Comparison of ENCODE assay signal across 8 cellular contexts in genomic region chr5:95823738-95824609, GRCh38. TPM values are rescaled to one million over a fixed set of nuclear protein-coding genes. Genes with fewer than 3 reads are reported as not detected.
A peak's percentile ranks its signal among the peaks of the same experiment; 100 is the strongest.
DNase-seq lines count a peak whose midpoint lies in the region; ATAC-seq and TF ChIP-seq lines count a peak whose summit lies in the region.

No MANE protein-coding gene starts in this region.

- H3K27ac ChIP-seq in ovary = peak overlapping the region; percentile 76 to 83

- H3K27me3 ChIP-seq in ovary = no peaks in the 10 kb centered on the region

- H3K9me3 Mint-ChIP-seq in activated T-cell treated with anti-CD3 and anti-CD28 coated beads, Interleukin-2, amount 50 U/mL, for 72 hours = no peaks in the 10 kb centered on the region

- H3K36me3 ChIP-seq in ovary = no peaks in the 10 kb centered on the region

- WGBS in ovary, 3 donors = 12 to 18% (median 13%) methylated on average over 12 of the region's 12 CpGs

- DNase-seq in NK-92 treated with Interleukin-12 subunit alpha and Interleukin-12 subunit beta, amount 100 ng/mL, for 24 hours (lab: John Stamatoyannopoulos, UW) = peak; percentile 49
- DNase-seq in NK-92 (lab: John Stamatoyannopoulos, UW; ENCODE audit: unreplicated experiment) (no peak), NOMO-1 treated with DMSO at 0.1 percent for 48 hours (lab: John Stamatoyannopoulos, UW; ENCODE audit: unreplicated experiment) (peak; percentile 79), fibroblast of pulmonary artery (ENCODE audit: low read depth) (peak; percentile 96), ovary (peak; percentile 54 to 86 (median 70)), superior temporal gyrus (ENCODE audit: extremely low spot score) (no peak)
- DNase-seq in activated T-cell treated with anti-CD3 and anti-CD28 coated beads, Interleukin-2, amount 50 U/mL, for 72 hours = peak; percentile 56 to 66

- H3K27ac Mint-ChIP-seq in activated T-cell treated with anti-CD3 and anti-CD28 coated beads, Interleukin-2, amount 50 U/mL, for 72 hours = peak overlapping the region; percentile 82

- TF ChIP-seq EP300 in ovary (IDR thresholded peaks at IDR 0.05) = no peak

- intact Hi-C loops in ovary (cut with DNase I) = no loop called here

- TF ChIP-seq CTCF in fibroblast of pulmonary artery (IDR thresholded peaks at IDR 0.05; ENCODE audit: low read length, missing control alignments) (peak; percentile 22), ovary (IDR thresholded peaks at IDR 0.05) (no peak)

- peak overlapping the region; percentile 97 for H3K4me3 ChIP-seq in fibroblast of pulmonary artery (replicated peaks; ENCODE audit: low read depth, low read length)
- H3K4me3 ChIP-seq in ovary = peak overlapping the region; percentile 13

- peaks cover 68% of the 10 kb centered on the region for H3K4me1 Mint-ChIP-seq in activated T-cell treated with anti-CD3 and anti-CD28 coated beads, Interleukin-2, amount 50 U/mL, for 72 hours (ENCODE audit: low read depth)

- peak; percentile 44 for ATAC-seq in HG02852 (IDR thresholded peaks at IDR 0.05; ENCODE audit: unreplicated experiment)
- peak; percentile 64 to 65 for ATAC-seq in activated T-cell treated with anti-CD3 and anti-CD28 coated beads, Interleukin-2, amount 50 U/mL, for 72 hours (replicated peaks in 1 of 2)

- H3K36me3 Mint-ChIP-seq in activated T-cell treated with anti-CD3 and anti-CD28 coated beads, Interleukin-2, amount 50 U/mL, for 72 hours (ENCODE audit: insufficient read depth in 2 of 2) = no peaks in the 10 kb centered on the region

- H3K4me1 ChIP-seq in ovary (ENCODE audit: insufficient read depth) = peaks cover 11% of the 10 kb centered on the region

- H3K27me3 Mint-ChIP-seq in activated T-cell treated with anti-CD3 and anti-CD28 coated beads, Interleukin-2, amount 50 U/mL, for 72 hours (ENCODE audit: low read depth) = no peaks in the 10 kb centered on the region

- no peaks in the 10 kb centered on the region for H3K9me3 ChIP-seq in ovary

- peak; percentile 35 for TF ChIP-seq POLR2A in ovary (IDR thresholded peaks at IDR 0.05)

- H3K4me3 Mint-ChIP-seq in activated T-cell treated with anti-CD3 and anti-CD28 coated beads, Interleukin-2, amount 50 U/mL, for 72 hours = peak overlapping the region; percentile 91 to 95

RNA-seq across cellular contexts. Expression of gene GLRX, which starts 1.4 kb away (rescaled TPM):
- 10 to 100 TPM; 19.1 to 23.4 TPM for total RNA-seq in activated T-cell treated with anti-CD3 and anti-CD28 coated beads, Interleukin-2, amount 50 U/mL, for 72 hours
- 10 to 100 TPM in 4 of 7 donors, 1 to 10 TPM in 3; 4.1 to 17.8 (median 11.3) TPM for total RNA-seq in ovary
- 10 to 100 TPM; 16.7 to 35.7 TPM for polyA plus RNA-seq in ovary

Comparison
In these comparisons a context has a peak if more than half of its experiments do, and no peak if none do; other contexts are left out.
1. DNase-seq: peak in NK-92 treated with Interleukin-12 subunit alpha and Interleukin-12 subunit beta, amount 100 ng/mL, for 24 hours (single experiment), NOMO-1 treated with DMSO at 0.1 percent for 48 hours (single experiment), activated T-cell treated with anti-CD3 and anti-CD28 coated beads, Interleukin-2, amount 50 U/mL, for 72 hours (2 of 2), fibroblast of pulmonary artery (single experiment) and ovary (5 of 5); none in NK-92 (single experiment) and superior temporal gyrus (single experiment).